Comparison of ENCODE assay signal across 17 cellular contexts in the genomic region with DNA sequence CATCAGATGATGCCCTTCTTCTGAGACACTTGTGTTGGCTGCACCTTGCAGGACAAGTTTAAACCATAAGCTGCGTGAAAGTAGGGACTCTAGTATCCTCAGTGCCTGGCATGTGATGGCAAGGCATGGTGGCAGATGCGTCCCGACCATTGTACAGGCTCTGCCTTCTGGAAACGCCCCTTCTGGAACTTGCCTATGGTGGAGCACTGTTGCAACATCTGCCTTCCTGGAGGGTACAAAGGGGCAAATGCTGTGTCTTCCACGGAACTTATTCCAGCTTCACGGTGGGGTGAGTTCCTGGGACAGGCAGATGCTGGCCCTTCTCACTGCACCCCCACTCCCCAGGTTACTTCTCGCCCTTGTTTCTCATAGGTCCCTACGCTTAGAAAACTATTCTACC.
A peak's percentile ranks its signal among the peaks of the same experiment; 100 is the strongest.
DNase-seq lines count a peak whose midpoint lies in the region; ATAC-seq, FAIRE-seq and TF ChIP-seq lines count a peak whose summit lies in the region.
"Had no signal": no experiment of that assay in that cellular context is flagged by ENCODE, and none has a peak within 500 bp of the region (broad histone marks: within the 10 kb centered on the region; RNA-seq: fewer than 3 reads in every experiment).

No MANE protein-coding gene starts in this region.

- FAIRE-seq in K562 (lab: Jason Lieb, UNC): peak; percentile 54
- FAIRE-seq: A204.1, D721Med, G401.6, GM12892, GM18507 had no signal

- TF ChIP-seq POLR2A in K562 (conservative IDR thresholded peaks at IDR 0.05) (no peak), esophagus muscularis mucosa (IDR thresholded peaks at IDR 0.05; ENCODE audit: low read depth) (no peak)

- in situ Hi-C loops in K562 (cut with MboI): no loop called here

- H3K4me2 ChIP-seq in K562 (ENCODE audit: insufficient read depth, low read length): no peak overlapping the region

- H4K20me1 ChIP-seq in K562 (replicated peaks; ENCODE audit: control insufficient read depth, insufficient read depth, low read length): no peaks in the 10 kb centered on the region

- no peak for ATAC-seq in K562
- peak; percentile 36 for ATAC-seq in sciatic nerve
- peak; percentile 34 for ATAC-seq in aorta (ENCODE audit: low FRiP score)
- ATAC-seq in GM21825 (IDR thresholded peaks at IDR 0.05; ENCODE audit: unreplicated experiment): no peak

- no peak overlapping the region for H3K4me3 ChIP-seq in K562
- no peak overlapping the region for H3K4me3 ChIP-seq in esophagus muscularis mucosa
- H3K4me3 ChIP-seq in aorta (ENCODE audit: low read length in 2 of 2): no peak overlapping the region

- no TSS peak for BruUV-seq in K562 (replicated peaks; lab: Mats Ljungman, UMichigan)

- TF ChIP-seq RAD21 in K562 (CRISPR knock-in tag; conservative IDR thresholded peaks at IDR 0.05 in 1 of 2, IDR thresholded peaks at IDR 0.05 in 1 of 2): no peak

- no peaks in the 10 kb centered on the region for H3K36me3 ChIP-seq in K562 (ENCODE audit: control insufficient read depth, insufficient read depth, low read length)
- H3K36me3 ChIP-seq in esophagus muscularis mucosa: no peaks in the 10 kb centered on the region
- H3K36me3 ChIP-seq in aorta (ENCODE audit: control insufficient read depth in 1 of 2, insufficient read depth in 2 of 2, low read length in 1 of 2): no peaks in the 10 kb centered on the region

- no peaks in the 10 kb centered on the region for H3K27me3 ChIP-seq in K562 (ENCODE audit: control insufficient read depth in 2 of 2, insufficient read depth in 2 of 2, low read length in 2 of 2)
- H3K27me3 ChIP-seq in esophagus muscularis mucosa: no peaks in the 10 kb centered on the region
- H3K27me3 ChIP-seq in aorta (ENCODE audit: control insufficient read depth in 1 of 2, insufficient read depth in 2 of 2, low read length in 1 of 2): no peaks in the 10 kb centered on the region

- POLR2A ChIA-PET in K562 (lab: Yijun Ruan, JAX) (no interaction called here), GM10248 (lab: Yijun Ruan, JAX) (no interaction called here)

- H2AFZ ChIP-seq in K562 (ENCODE audit: low read depth, low read length): no peak overlapping the region

- intact Hi-C loops in K562 (cut with micrococcal nuclease) (no loop called here), esophagus muscularis mucosa (cut with DNase I) (no loop called here), sciatic nerve (cut with DNase I) (loop anchor here (1.0 kb wide), 1 partner anchor 38 kb away; no protein-coding TSS in a partner anchor), aorta (cut with DNase I) (no loop called here)

- CTCF ChIA-PET in K562 (lab: Yijun Ruan, JAX; ENCODE audit: low intra/inter-chr PET ratio): no interaction called here
- CTCF ChIA-PET in GM10248 (lab: Yijun Ruan, JAX): interaction anchor here (0.6 kb wide), 1 partner anchor 162 kb away, joined by 3 read pairs; no protein-coding TSS in a partner anchor

- TF ChIP-seq CTCF in K562 (IDR thresholded peaks at IDR 0.05 in 2 of 3, conservative IDR thresholded peaks at IDR 0.05 in 1 of 3; ENCODE audit: insufficient read depth in 2 of 3, low read depth in 1 of 3, low read length in 3 of 3) (no peak), esophagus muscularis mucosa (IDR thresholded peaks at IDR 0.05) (no peak), GM10248 (IDR thresholded peaks at IDR 0.05; ENCODE audit: control extremely low read depth, extremely low read depth, low read depth, missing control alignments) (no peak)

- no peaks in the 10 kb centered on the region for H3K79me2 ChIP-seq in K562 (ENCODE audit: control insufficient read depth, insufficient read depth, low read length)

- H3K27ac ChIP-seq in K562 (ENCODE audit: extremely low read depth, low read depth, low read length) (no peak overlapping the region), esophagus muscularis mucosa (replicated peaks in 1 of 4) (no peak overlapping the region), aorta (ENCODE audit: low read depth in 1 of 2, low read length in 2 of 2) (no peak overlapping the region)
- H3K27ac ChIP-seq: C4-2B had no signal

- H3K9me1 ChIP-seq in K562 (ENCODE audit: control insufficient read depth, insufficient read depth, low read length): no peaks in the 10 kb centered on the region

- TF ChIP-seq EP300 in K562 (IDR thresholded peaks at IDR 0.05; ENCODE audit: low read length) (no peak), esophagus muscularis mucosa (IDR thresholded peaks at IDR 0.05) (no peak)

- H3K9ac ChIP-seq in K562 (ENCODE audit: insufficient read depth in 1 of 2, low read depth in 2 of 2, low read length in 2 of 2): no peak overlapping the region

- WGBS in K562 (ENCODE audit: insufficient coverage, low coverage, missing lambda C conversion rate): 0% methylated on average over 8 of the region's 8 CpGs
- WGBS in esophagus muscularis mucosa: 93% methylated on average over 8 of the region's 8 CpGs
- WGBS in aorta, 2 donors: 60 to 72% methylated on average over 8 of the region's 8 CpGs

- H3K9me3 ChIP-seq in K562 (replicated peaks; ENCODE audit: control insufficient read depth, insufficient read depth, low read depth, low read length) (no peaks in the 10 kb centered on the region; the same call in 1 of the 2 replicates), esophagus muscularis mucosa (peaks cover 0 to 13% (median 10%) of the 10 kb centered on the region in 4 donors), aorta (ENCODE audit: control insufficient read depth, low read length) (no peaks in the 10 kb centered on the region)
- H3K9me3 ChIP-seq: Caco-2 had no signal

- H3K4me1 ChIP-seq in K562 (replicated peaks in 1 of 2; ENCODE audit: control insufficient read depth in 2 of 2, insufficient read depth in 2 of 2, low read length in 2 of 2) (no peaks in the 10 kb centered on the region), esophagus muscularis mucosa (peaks cover 0 to 15% (median 5%) of the 10 kb centered on the region in 4 donors), aorta (ENCODE audit: control insufficient read depth in 1 of 2, insufficient read depth in 2 of 2, low read length in 2 of 2) (peaks cover 0 to 5% of the 10 kb centered on the region in 2 donors)
- H3K4me1 ChIP-seq: Caco-2 had no signal

- no peak for DNase-seq in K562 (ENCODE audit: extremely low read depth in 1 of 4, low spot score in 3 of 4)
- DNase-seq in esophagus muscularis mucosa (ENCODE audit: extremely low spot score): peak; percentile 90
- no peak for DNase-seq in sciatic nerve (ENCODE audit: low spot score)
- DNase-seq in aorta: no peak
- no peak for DNase-seq in GM10248 (ENCODE audit: extremely low spot score)
- no peak for DNase-seq in medulla oblongata (ENCODE audit: extremely low spot score)
- DNase-seq: AML-193; CD4-positive, alpha-beta T cell; GOT3 had no signal

TF ChIP-seq in K562, 482 proteins besides CTCF, POLR2A, EP300 and RAD21 (continues in another document):
- TF ChIP-seq FOXP1 (CRISPR knock-in tag; IDR thresholded peaks at IDR 0.05) (no peak), MIER1 (IDR thresholded peaks at IDR 0.05; ENCODE audit: low read depth) (no peak), ZNF146 (CRISPR knock-in tag; IDR thresholded peaks at IDR 0.05; ENCODE audit: unreplicated experiment) (no peak), MAFK (IDR thresholded peaks at IDR 0.05; ENCODE audit: low read length) (no peak), ZNF766 (CRISPR knock-in tag; conservative IDR thresholded peaks at IDR 0.05) (no peak), MAFG (tag; conservative IDR thresholded peaks at IDR 0.05) (no peak), THAP12 (CRISPR knock-in tag; IDR thresholded peaks at IDR 0.05) (no peak), ZNF696 (CRISPR knock-in tag; conservative IDR thresholded peaks at IDR 0.05) (no peak), SMARCA4 (IDR thresholded peaks at IDR 0.05) (no peak), EZH2 (IDR thresholded peaks at IDR 0.05; ENCODE audit: borderline replicate concordance, low read depth, low read length) (no peak)
- TF ChIP-seq, protein P1, sequence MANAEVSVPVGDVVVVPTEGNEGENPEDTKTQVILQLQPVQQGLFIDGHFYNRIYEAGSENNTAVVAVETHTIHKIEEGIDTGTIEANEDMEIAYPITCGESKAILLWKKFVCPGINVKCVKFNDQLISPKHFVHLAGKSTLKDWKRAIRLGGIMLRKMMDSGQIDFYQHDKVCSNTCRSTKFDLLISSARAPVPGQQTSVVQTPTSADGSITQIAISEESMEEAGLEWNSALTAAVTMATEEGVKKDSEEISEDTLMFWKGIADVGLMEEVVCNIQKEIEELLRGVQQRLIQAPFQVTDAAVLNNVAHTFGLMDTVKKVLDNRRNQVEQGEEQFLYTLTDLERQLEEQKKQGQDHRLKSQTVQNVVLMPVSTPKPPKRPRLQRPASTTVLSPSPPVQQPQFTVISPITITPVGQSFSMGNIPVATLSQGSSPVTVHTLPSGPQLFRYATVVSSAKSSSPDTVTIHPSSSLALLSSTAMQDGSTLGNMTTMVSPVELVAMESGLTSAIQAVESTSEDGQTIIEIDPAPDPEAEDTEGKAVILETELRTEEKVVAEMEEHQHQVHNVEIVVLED (CRISPR knock-in tag; IDR thresholded peaks at IDR 0.05): no peak

Comparison
In these comparisons a context has a peak if more than half of its experiments do, and no peak if none do; other contexts are left out.
1. ATAC-seq: peak in sciatic nerve (single experiment) and aorta (single experiment); none in K562 (single experiment) and GM21825 (single experiment).